In genomic region chr2:85755122-85756027, GRCh38 we compare ENCODE assay signal across 8 cellular contexts.
DNase-seq lines count a peak whose midpoint lies in the region; ATAC-seq lines count a peak whose summit lies in the region.

No MANE protein-coding gene starts in this region.

- H3K4me3 ChIP-seq in SK-N-MC (peak overlapping the region; percentile 81), rectal smooth muscle tissue (ENCODE audit: low read length) (peak overlapping the region; percentile 84)

- H3K36me3 ChIP-seq in SK-N-MC (ENCODE audit: insufficient read depth, low read length) (no peaks in the 10 kb centered on the region), rectal smooth muscle tissue (ENCODE audit: control insufficient read depth, insufficient read depth, low read length) (no peaks in the 10 kb centered on the region)

- DNase-seq in EH (ENCODE audit: low read depth) (peak; percentile 66), SK-N-MC (ENCODE audit: low read depth, low spot score) (no peak), fibroblast of peridontal ligament (ENCODE audit: extremely low read depth) (peak; percentile 50), HuH-7.5 (ENCODE audit: low spot score) (no peak)

- H3K4me1 ChIP-seq in rectal smooth muscle tissue (ENCODE audit: control insufficient read depth, insufficient read depth, low read length) = peaks cover 12% of the 10 kb centered on the region

- ATAC-seq in HG03045 (IDR thresholded peaks at IDR 0.05; ENCODE audit: unreplicated experiment) (no peak), HG03139 (IDR thresholded peaks at IDR 0.05; ENCODE audit: unreplicated experiment) (no peak), GM18868 (IDR thresholded peaks at IDR 0.05; ENCODE audit: unreplicated experiment) (no peak)

- H3K9ac ChIP-seq in SK-N-MC (ENCODE audit: insufficient read length) (peak overlapping the region; percentile 16), rectal smooth muscle tissue (ENCODE audit: low read length) (peak overlapping the region; percentile 24)

- H3K27ac ChIP-seq in SK-N-MC (no peak overlapping the region), rectal smooth muscle tissue (ENCODE audit: low read depth, low read length) (peak overlapping the region; percentile 5)

- H3K27me3 ChIP-seq in rectal smooth muscle tissue (ENCODE audit: control insufficient read depth, insufficient read depth, low read length) = peaks cover 8% of the 10 kb centered on the region

- H3K9me3 ChIP-seq in SK-N-MC (ENCODE audit: low read depth, low read length) = no peaks in the 10 kb centered on the region

Comparison
In these comparisons a context has a peak if more than half of its experiments do, and no peak if none do; other contexts are left out.
1. DNase-seq: peak in EH (single experiment) and fibroblast of peridontal ligament (single experiment); none in SK-N-MC (single experiment) and HuH-7.5 (single experiment).